In the genomic region with DNA sequence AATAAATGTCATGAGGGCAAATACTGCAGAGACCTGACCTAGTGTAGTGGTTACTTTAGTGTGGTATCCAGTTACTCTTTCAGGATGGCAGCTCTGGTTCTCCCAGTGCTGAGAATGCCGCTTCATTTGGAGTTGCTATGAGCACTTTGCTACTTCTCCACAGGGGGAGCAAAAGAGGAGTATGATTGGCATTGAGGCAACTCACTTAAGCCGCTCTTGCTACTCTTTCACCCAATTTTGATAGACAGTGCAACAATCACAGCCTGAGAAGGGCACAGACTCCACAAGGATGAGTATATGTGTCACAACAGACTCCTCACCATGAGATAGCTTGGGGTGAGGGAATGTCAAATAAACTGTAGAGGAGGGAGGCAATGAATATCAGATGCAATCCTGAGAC, we compare ENCODE assay signal across 14 cellular contexts.
DNase-seq lines count a peak whose midpoint lies in the region; FAIRE-seq and TF ChIP-seq lines count a peak whose summit lies in the region.
"Had no signal": no experiment of that assay in that cellular context is flagged by ENCODE, and none has a peak within 500 bp of the region (broad histone marks: within the 10 kb centered on the region; RNA-seq: fewer than 3 reads in every experiment).

No MANE protein-coding gene starts in this region.

- no peak overlapping the region for H3K4me3 ChIP-seq in NB4 (ENCODE audit: low read depth, low read length)
- no peak overlapping the region for H3K4me3 ChIP-seq in bronchial epithelial cell (ENCODE audit: low read depth, low read length)
- H3K4me3 ChIP-seq: SK-N-MC had no signal

- no peak for TF ChIP-seq POLR2A in NB4 (IDR thresholded peaks at IDR 0.05; ENCODE audit: extremely low read depth, insufficient read length)

- H3K36me3 ChIP-seq in bronchial epithelial cell (ENCODE audit: control insufficient read depth, insufficient read depth, low read length), result no peaks in the 10 kb centered on the region

- TF ChIP-seq CTCF in NB4 (IDR thresholded peaks at IDR 0.05; ENCODE audit: low read depth, low read length) (peak; percentile 20), bronchial epithelial cell (IDR thresholded peaks at IDR 0.05; ENCODE audit: insufficient read depth, low read length, severe bottlenecking) (peak; percentile 12), type B pancreatic cell (conservative IDR thresholded peaks at IDR 0.05) (peak; percentile 24)

- H3K4me1 Mint-ChIP-seq in type B pancreatic cell (ENCODE audit: unreplicated experiment), result no peaks in the 10 kb centered on the region
- H3K4me1 Mint-ChIP-seq: mesothelial cell of epicardium had no signal

- FAIRE-seq in bronchial epithelial cell (lab: Jason Lieb, UNC) (no peak), HTR-8/SVneo (lab: Jason Lieb, UNC) (no peak)
- FAIRE-seq: G401.6 had no signal

- no peaks in the 10 kb centered on the region for H3K27me3 Mint-ChIP-seq in type B pancreatic cell

- H3K36me3 Mint-ChIP-seq in type B pancreatic cell, result no peaks in the 10 kb centered on the region
- H3K36me3 Mint-ChIP-seq: mesothelial cell of epicardium had no signal

- no peaks in the 10 kb centered on the region for H3K9me3 Mint-ChIP-seq in type B pancreatic cell
- H3K9me3 Mint-ChIP-seq: activated T-helper 1 cell treated with anti-CD3 and anti-CD28 coated beads, Interleukin-12 subunit alpha, Interleukin-12 subunit beta, Interleukin-2, Interleukin-4 antibody, amounts not matched to agents 30 ng/mL and 10 ng/mL and 1 ng/mL, durations not matched to agents 14 hours and 24 hours and 36 hours had no signal

- H3K27me3 ChIP-seq in bronchial epithelial cell (ENCODE audit: control insufficient read depth, insufficient read depth, low read length), result no peaks in the 10 kb centered on the region

- peak; percentile 29 for DNase-seq in NCI-H82 (lab: John Stamatoyannopoulos, UW)
- DNase-seq in NCI-H82 treated with DMSO at 0.1 percent for 48 hours (lab: John Stamatoyannopoulos, UW; ENCODE audit: unreplicated experiment), result no peak
- peak; percentile 4 for DNase-seq in NB4 (ENCODE audit: low read depth)
- peak; percentile 12 for DNase-seq in bronchial epithelial cell (ENCODE audit: low read depth)
- no peak for DNase-seq in type B pancreatic cell (ENCODE audit: extremely low spot score, unreplicated experiment)
- DNase-seq in HTR-8/SVneo (ENCODE audit: insufficient read length, low spot score), result no peak
- DNase-seq in stimulated activated CD4-positive, alpha-beta T cell treated with anti-CD3 and anti-CD28 coated beads, Interleukin-4, amount 100 ng/mL, for 24 hours, result no peak
- no peak for DNase-seq in 8988T
- DNase-seq: activated CD4-positive, CD25-positive, alpha-beta regulatory T cell treated with anti-CD3 and anti-CD28 coated beads, Interleukin-2, amount 50 U/mL, for 72 hours; NCI-H226 had no signal

- H3K4me3 Mint-ChIP-seq in type B pancreatic cell, result no peak overlapping the region
- H3K4me3 Mint-ChIP-seq: activated T-helper 1 cell treated with anti-CD3 and anti-CD28 coated beads, Interleukin-12 subunit alpha, Interleukin-12 subunit beta, Interleukin-2, Interleukin-4 antibody, amounts not matched to agents 30 ng/mL and 10 ng/mL and 1 ng/mL, durations not matched to agents 14 hours and 24 hours and 36 hours; mesothelial cell of epicardium had no signal

- H3K27ac Mint-ChIP-seq in type B pancreatic cell, result no peak overlapping the region
- H3K27ac Mint-ChIP-seq: activated T-helper 1 cell treated with anti-CD3 and anti-CD28 coated beads, Interleukin-12 subunit alpha, Interleukin-12 subunit beta, Interleukin-2, Interleukin-4 antibody, amounts not matched to agents 30 ng/mL and 10 ng/mL and 1 ng/mL, durations not matched to agents 14 hours and 24 hours and 36 hours; mesothelial cell of epicardium had no signal

Comparison
In these comparisons a context has a peak if more than half of its experiments do, and no peak if none do; other contexts are left out.
1. DNase-seq: peak in NCI-H82 (single experiment), NB4 (single experiment) and bronchial epithelial cell (single experiment); none in NCI-H82 treated with DMSO at 0.1 percent for 48 hours (single experiment), type B pancreatic cell (single experiment), HTR-8/SVneo (single experiment), stimulated activated CD4-positive, alpha-beta T cell treated with anti-CD3 and anti-CD28 coated beads, Interleukin-4, amount 100 ng/mL, for 24 hours (single experiment) and 8988T (single experiment).
2. Peak in every context shown above with its lines, with median percentiles within 50 percentile points of each other: CTCF ChIP-seq.